ENCODE assay signal across 19 cellular contexts in the genomic region with DNA sequence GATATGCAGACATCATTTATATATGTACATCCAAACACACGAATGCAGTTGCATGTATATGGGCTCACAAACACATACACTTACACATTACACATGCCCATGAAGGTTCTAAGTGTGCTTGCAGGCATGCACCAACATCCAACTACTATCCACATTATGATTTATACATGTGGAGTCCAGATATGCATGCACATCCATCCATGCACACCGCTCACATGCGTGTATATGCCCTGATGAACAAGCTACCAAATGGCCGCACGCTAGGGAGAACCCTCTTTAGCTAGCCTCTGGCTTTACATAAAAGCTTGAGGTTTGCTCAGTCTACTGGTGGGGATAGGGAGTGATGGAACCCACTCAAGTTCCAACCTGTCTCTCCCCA. TPM values are rescaled to one million over a fixed set of nuclear protein-coding genes. Genes with fewer than 3 reads are reported as not detected.
DNase-seq lines count a peak whose midpoint lies in the region; ATAC-seq and TF ChIP-seq lines count a peak whose summit lies in the region.
"Had no signal": no experiment of that assay in that cellular context is flagged by ENCODE, and none has a peak within 500 bp of the region (broad histone marks: within the 10 kb centered on the region; RNA-seq: fewer than 3 reads in every experiment).

No MANE protein-coding gene starts in this region.

- H4K8ac ChIP-seq in mesenchymal stem cell (ENCODE audit: low read length): no peak overlapping the region

- H3K4me1 Mint-ChIP-seq in CD8-positive, alpha-beta T cell (ENCODE audit: low read depth): peaks cover 32% of the 10 kb centered on the region

- H3K36me3 ChIP-seq in CD8-positive, alpha-beta T cell (ENCODE audit: insufficient read depth, low read length): no peaks in the 10 kb centered on the region
- H3K36me3 ChIP-seq in mesenchymal stem cell (ENCODE audit: control insufficient read depth in 1 of 2, insufficient read depth in 2 of 2, low read depth in 1 of 2, low read length in 2 of 2) (peaks cover 7 to 9% of the 10 kb centered on the region in 2 experiments), body of pancreas (replicated peaks in 1 of 2; ENCODE audit: insufficient read depth in 1 of 2, low read depth in 2 of 2) (no peaks in the 10 kb centered on the region)
- H3K36me3 ChIP-seq: SJCRH30 had no signal

- H3K9me3 ChIP-seq in CD8-positive, alpha-beta T cell (ENCODE audit: low read length): no peaks in the 10 kb centered on the region
- H3K9me3 ChIP-seq in mesenchymal stem cell (ENCODE audit: control insufficient read depth, low read length): no peaks in the 10 kb centered on the region
- H3K9me3 ChIP-seq in body of pancreas: no peaks in the 10 kb centered on the region
- H3K9me3 ChIP-seq: SJCRH30 had no signal

- H3K23ac ChIP-seq in mesenchymal stem cell (ENCODE audit: low read length in 2 of 2): no peak overlapping the region

- no peak for TF ChIP-seq CTCF in CD8-positive, alpha-beta T cell (IDR thresholded peaks at IDR 0.05)
- TF ChIP-seq CTCF in RWPE1 (conservative IDR thresholded peaks at IDR 0.05; ENCODE audit: low read depth) (no peak), body of pancreas (IDR thresholded peaks at IDR 0.05) (no peak)

- no peak overlapping the region for H3K14ac ChIP-seq in mesenchymal stem cell (ENCODE audit: low read length in 2 of 2)

- no peak overlapping the region for H2BK12ac ChIP-seq in mesenchymal stem cell (ENCODE audit: low read length in 2 of 2)

- H3K36me3 Mint-ChIP-seq in CD8-positive, alpha-beta T cell: peaks cover 3% of the 10 kb centered on the region

- no peak for TF ChIP-seq POLR2A in body of pancreas (IDR thresholded peaks at IDR 0.05)

- CTCF ChIA-PET in CD8-positive, alpha-beta T cell (lab: Charles Lee): interaction anchor here (0.5 to 13.2 kb wide), 8 partner anchors 15 to 268 kb away, joined by 3 to 406 read pairs (median 14); a partner anchor contains a TSS
- CTCF ChIA-PET in RWPE1 (lab: Yijun Ruan, JAX): interaction anchor here (0.9 kb wide), 1 partner anchor 206 kb away, joined by 3 read pairs; no protein-coding TSS in a partner anchor

- no peak overlapping the region for H4K91ac ChIP-seq in mesenchymal stem cell (ENCODE audit: low read length)

- POLR2A ChIA-PET in CD8-positive, alpha-beta T cell (lab: Charles Lee): interaction anchor here (1.2 to 1.3 kb wide), 2 partner anchors 30 to 89 kb away, joined by 5 read pairs; a partner anchor contains a TSS
- POLR2A ChIA-PET in RWPE1 (lab: Yijun Ruan, JAX; ENCODE audit: low non-redundant PET): no interaction called here

- H2AFZ ChIP-seq in mesenchymal stem cell (ENCODE audit: low read depth, low read length): no peak overlapping the region

- no peak overlapping the region for H3K18ac ChIP-seq in mesenchymal stem cell (ENCODE audit: low read depth in 1 of 2, low read length in 2 of 2)

- no peak overlapping the region for H3K4me3 ChIP-seq in CD8-positive, alpha-beta T cell (ENCODE audit: low read depth, low read length)
- no peak overlapping the region for H3K4me3 ChIP-seq in mesenchymal stem cell (ENCODE audit: insufficient read depth in 1 of 2, low read depth in 1 of 2, low read length in 2 of 2)
- no peak overlapping the region for H3K4me3 ChIP-seq in body of pancreas
- H3K4me3 ChIP-seq: SJCRH30 had no signal

- no peak overlapping the region for H2AK5ac ChIP-seq in mesenchymal stem cell (ENCODE audit: low read length, severe bottlenecking)

- no peaks in the 10 kb centered on the region for H3K9me3 Mint-ChIP-seq in CD8-positive, alpha-beta T cell
- H3K9me3 Mint-ChIP-seq: CD4-positive, alpha-beta memory T cell had no signal

- intact Hi-C loops in CD8-positive, alpha-beta T cell (cut with DNase I, micrococcal nuclease): no loop called here
- intact Hi-C loops in body of pancreas (cut with DNase I): no loop called here

- H3K27ac Mint-ChIP-seq in CD8-positive, alpha-beta T cell: peak overlapping the region; percentile 33

- H2BK15ac ChIP-seq in mesenchymal stem cell (ENCODE audit: low read depth, poor library complexity, severe bottlenecking): no peak overlapping the region

- H3K4ac ChIP-seq in mesenchymal stem cell (ENCODE audit: low read depth in 1 of 2, low read length in 2 of 2): no peak overlapping the region

- 96% methylated on average over 5 of the region's 5 CpGs for WGBS in mesenchymal stem cell
- 82 to 85% methylated on average over 5 of the region's 5 CpGs for WGBS in body of pancreas, 2 donors

- H3K9ac ChIP-seq in mesenchymal stem cell (ENCODE audit: low read length): peak overlapping the region; percentile 17

- no peak for ATAC-seq in CD8-positive, alpha-beta T cell
- ATAC-seq in HG03565 (IDR thresholded peaks at IDR 0.05; ENCODE audit: unreplicated experiment) (no peak), body of pancreas (no peak)

- H3K4me3 Mint-ChIP-seq in CD8-positive, alpha-beta T cell: no peak overlapping the region

- no peak for DNase-seq in CD8-positive, alpha-beta T cell
- DNase-seq in RWPE1 (ENCODE audit: low spot score) (no peak), mesenchymal stem cell (no peak), NCI-H526 (lab: John Stamatoyannopoulos, UW) (no peak), body of pancreas (no peak)
- DNase-seq: AML-193; CD4-positive, alpha-beta memory T cell; DND-41; GDM1; Kasumi-1; NCI-H1417; NCI-H1930; NCI-H2171; NCI-H82; SJCRH30; SW 1271 had no signal

- H2BK120ac ChIP-seq in mesenchymal stem cell (ENCODE audit: low read depth, low read length): no peak overlapping the region

- H3K4me2 ChIP-seq in mesenchymal stem cell (ENCODE audit: low read length, poor library complexity, severe bottlenecking): no peak overlapping the region

- H3K4me1 ChIP-seq in CD8-positive, alpha-beta T cell (ENCODE audit: insufficient read depth, low read length): peaks cover 19% of the 10 kb centered on the region
- H3K4me1 ChIP-seq in mesenchymal stem cell (ENCODE audit: control insufficient read depth, insufficient read depth, low read depth, low read length) (peaks cover 46% of the 10 kb centered on the region), body of pancreas (peaks cover 10% of the 10 kb centered on the region)

- peaks cover 4% of the 10 kb centered on the region for H3K79me1 ChIP-seq in mesenchymal stem cell (replicated peaks; ENCODE audit: low read length, poor library complexity, severe bottlenecking)

- no peak overlapping the region for H2BK5ac ChIP-seq in mesenchymal stem cell (ENCODE audit: low read depth, low read length, poor library complexity, severe bottlenecking)

- H3K27me3 Mint-ChIP-seq in CD8-positive, alpha-beta T cell (ENCODE audit: low read depth): no peaks in the 10 kb centered on the region
- H3K27me3 Mint-ChIP-seq: CD4-positive, alpha-beta memory T cell had no signal

- H3K27me3 ChIP-seq in CD8-positive, alpha-beta T cell (ENCODE audit: insufficient read depth, low read length): no peaks in the 10 kb centered on the region
- peaks cover 0 to 3% of the 10 kb centered on the region in 2 experiments for H3K27me3 ChIP-seq in mesenchymal stem cell (ENCODE audit: control insufficient read depth in 1 of 2, insufficient read depth in 1 of 2, low read length in 2 of 2)
- H3K27me3 ChIP-seq in body of pancreas: no peaks in the 10 kb centered on the region
- H3K27me3 ChIP-seq: SJCRH30 had no signal

- no peak overlapping the region for H3K27ac ChIP-seq in CD8-positive, alpha-beta T cell (ENCODE audit: low read depth, low read length)
- peak overlapping the region; percentile 68 for H3K27ac ChIP-seq in RWPE1
- H3K27ac ChIP-seq in mesenchymal stem cell (ENCODE audit: low read length, poor library complexity, severe bottlenecking): no peak overlapping the region
- no peak overlapping the region for H3K27ac ChIP-seq in body of pancreas
- H3K27ac ChIP-seq: SJCRH30 had no signal

RNA-seq across cellular contexts. Expression of a gene that starts 8.5 kb away (rescaled TPM):
- total RNA-seq in CD8-positive, alpha-beta T cell: 1 to 10 TPM in 1 of 2 experiments, not detected in 1; 1.1 TPM
- polyA plus RNA-seq in mesenchymal stem cell (2013, experiment 1 of 2): 3.9 TPM
- polyA plus RNA-seq in mesenchymal stem cell (2013, experiment 2 of 2): 4.4 TPM
- total RNA-seq in body of pancreas: not detected
- total RNA-seq: CD4-positive, alpha-beta memory T cell had no signal
- polyA plus RNA-seq: CD4-positive, alpha-beta memory T cell had no signal

RNA-seq across cellular contexts. Expression of a gene that starts 17.8 kb away (rescaled TPM):
- not detected for total RNA-seq in CD8-positive, alpha-beta T cell
- polyA plus RNA-seq in mesenchymal stem cell (2013, experiment 1 of 2): not detected
- polyA plus RNA-seq in mesenchymal stem cell (2013, experiment 2 of 2): not detected
- 1 to 10 TPM in 1 of 2 donors, not detected in 1; 1.3 TPM for total RNA-seq in body of pancreas
- total RNA-seq: CD4-positive, alpha-beta memory T cell; NCI-H460; RPMI7951; SJCRH30 had no signal

RNA-seq across cellular contexts. Expression of a gene that starts 26.3 kb away (rescaled TPM):
- total RNA-seq in CD8-positive, alpha-beta T cell: not detected
- not detected for polyA plus RNA-seq in mesenchymal stem cell (2013, experiment 1 of 2)
- not detected for polyA plus RNA-seq in mesenchymal stem cell (2013, experiment 2 of 2)
- total RNA-seq in body of pancreas: 1 to 10 TPM; 1.3 to 1.6 TPM
- total RNA-seq: CD4-positive, alpha-beta memory T cell; NCI-H460; RPMI7951; SJCRH30 had no signal
- polyA plus RNA-seq: CD4-positive, alpha-beta memory T cell had no signal

RNA-seq across cellular contexts. Expression of a gene that starts 34.2 kb away (rescaled TPM):
- total RNA-seq in CD8-positive, alpha-beta T cell: 10 to 100 TPM; 17.5 to 19.9 TPM
- polyA plus RNA-seq in mesenchymal stem cell (2013, experiment 1 of 2): 27.2 TPM
- polyA plus RNA-seq in mesenchymal stem cell (2013, experiment 2 of 2): 28.1 TPM
- 10 to 100 TPM; 28.8 to 31.3 TPM for total RNA-seq in body of pancreas

RNA-seq across cellular contexts. Expression of a gene that starts 59.1 kb away (rescaled TPM):
- 100 to 1,000 TPM; 103 to 113 TPM for total RNA-seq in CD8-positive, alpha-beta T cell
- 0.39 TPM for polyA plus RNA-seq in mesenchymal stem cell (2013, experiment 1 of 2)
- polyA plus RNA-seq in mesenchymal stem cell (2013, experiment 2 of 2): 0.59 TPM
- total RNA-seq in body of pancreas: 100 to 1,000 TPM; 107 to 129 TPM
